25 cellular contexts compared by ENCODE assay signal in the genomic region with DNA sequence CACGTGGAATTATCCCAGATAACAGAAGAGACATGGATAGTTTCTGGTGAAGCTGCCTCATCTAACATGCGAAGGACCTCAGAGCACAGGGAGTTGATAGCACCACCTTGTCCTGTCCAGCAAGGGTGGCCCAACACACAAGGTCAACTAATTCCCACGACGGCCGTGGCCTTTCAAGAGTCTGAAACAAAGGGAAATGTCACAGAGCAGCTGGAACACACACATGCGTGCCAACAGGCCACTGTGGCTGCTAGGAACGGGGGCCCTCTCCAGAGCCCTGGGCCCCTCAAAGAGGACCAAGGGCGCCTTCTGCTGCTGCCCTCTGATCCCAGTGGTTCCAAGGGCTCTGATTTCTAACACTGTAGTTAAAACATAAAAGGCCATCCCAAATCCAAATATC. TPM values are rescaled to one million over a fixed set of nuclear protein-coding genes. Genes with fewer than 3 reads are reported as not detected.
DNase-seq lines count a peak whose midpoint lies in the region; ATAC-seq and TF ChIP-seq lines count a peak whose summit lies in the region.
"Had no signal": no experiment of that assay in that cellular context is flagged by ENCODE, and none has a peak within 500 bp of the region (broad histone marks: within the 10 kb centered on the region; RNA-seq: fewer than 3 reads in every experiment).

No MANE protein-coding gene starts in this region.

- 77 to 86% (median 80%) methylated on average over 8 of the region's 8 CpGs for WGBS in spleen, 5 donors

- TF ChIP-seq CTCF in spleen (IDR thresholded peaks at IDR 0.05 in 8 of 11, conservative IDR thresholded peaks at IDR 0.05 in 3 of 11) = no peak

- peak overlapping the region in 1 of 8 donors; percentile 5 for H3K27ac ChIP-seq in spleen
- H3K27ac ChIP-seq: A549, RWPE1 had no signal

- intact Hi-C loops in spleen (cut with DNase I; ENCODE audit: low total_unique reads) = no loop called here

- H3K4me3 Mint-ChIP-seq in activated T-cell treated with anti-CD3 and anti-CD28 coated beads, Interleukin-2, amount 50 U/mL, for 72 hours = no peak overlapping the region
- H3K4me3 Mint-ChIP-seq in activated T-cell treated with anti-CD3 and anti-CD28 coated beads, Interleukin-2, amount 50 U/mL, for 4 hours = no peak overlapping the region
- H3K4me3 Mint-ChIP-seq in activated T-helper 17 cell treated with anti-CD3 and anti-CD28 coated beads, Interleukin-2, amount 50 U/mL, for 72 hours = no peak overlapping the region
- H3K4me3 Mint-ChIP-seq in effector memory CD8-positive, alpha-beta T cell = no peak overlapping the region
- H3K4me3 Mint-ChIP-seq: CD4-positive, alpha-beta memory T cell; GM23338; H9 had no signal

- H3K36me3 ChIP-seq in spleen = peaks cover 0 to 11% (median 0%) of the 10 kb centered on the region in 6 donors
- H3K36me3 ChIP-seq: MG63 had no signal

- DNase-seq in activated T-cell treated with anti-CD3 and anti-CD28 coated beads, Interleukin-2, amount 50 U/mL, for 72 hours = no peak
- DNase-seq in activated T-cell treated with anti-CD3 and anti-CD28 coated beads, Interleukin-2, amount 50 U/mL, for 4 hours = no peak
- DNase-seq in effector memory CD8-positive, alpha-beta T cell = no peak
- DNase-seq in spleen (peak; percentile 77), OCI-M1 (lab: John Stamatoyannopoulos, UW) (no peak), KG1 (lab: John Stamatoyannopoulos, UW) (no peak)
- DNase-seq: AML-193; C1 segment of cervical spinal cord; CD4-positive, alpha-beta memory T cell; COR-L47; H9; KBM-7; MG63; NCI-H1105 treated with DMSO at 0.1 percent for 48 hours; NCI-H146; NCI-H1930; NCI-H2107; NCI-H524 treated with DMSO at 0.1 percent for 48 hours; NCI-H82; NK-92 treated with Interleukin-12 subunit alpha and Interleukin-12 subunit beta, amount 100 ng/mL, for 24 hours; SHP77 had no signal

- ATAC-seq in activated T-cell treated with anti-CD3 and anti-CD28 coated beads, Interleukin-2, amount 50 U/mL, for 72 hours (replicated peaks in 1 of 2) = no peak
- ATAC-seq in activated T-cell treated with anti-CD3 and anti-CD28 coated beads, Interleukin-2, amount 50 U/mL, for 4 hours = no peak
- no peak for ATAC-seq in activated T-helper 17 cell treated with anti-CD3 and anti-CD28 coated beads, Interleukin-2, amount 50 U/mL, for 72 hours (replicated peaks)
- ATAC-seq in effector memory CD8-positive, alpha-beta T cell (replicated peaks) = no peak
- ATAC-seq: A549, GM23338 had no signal

- no peaks in the 10 kb centered on the region for H3K9me3 Mint-ChIP-seq in activated T-cell treated with anti-CD3 and anti-CD28 coated beads, Interleukin-2, amount 50 U/mL, for 72 hours
- no peaks in the 10 kb centered on the region for H3K9me3 Mint-ChIP-seq in activated T-cell treated with anti-CD3 and anti-CD28 coated beads, Interleukin-2, amount 50 U/mL, for 4 hours
- H3K9me3 Mint-ChIP-seq in activated T-helper 17 cell treated with anti-CD3 and anti-CD28 coated beads, Interleukin-2, amount 50 U/mL, for 72 hours = no peaks in the 10 kb centered on the region
- no peaks in the 10 kb centered on the region for H3K9me3 Mint-ChIP-seq in effector memory CD8-positive, alpha-beta T cell
- H3K9me3 Mint-ChIP-seq: GM23338, H9 had no signal

- H3K4me1 ChIP-seq in spleen = peaks cover 0 to 43% (median 26%) of the 10 kb centered on the region in 6 donors
- H3K4me1 ChIP-seq: A549 had no signal

- no peaks in the 10 kb centered on the region for H3K27me3 Mint-ChIP-seq in activated T-cell treated with anti-CD3 and anti-CD28 coated beads, Interleukin-2, amount 50 U/mL, for 72 hours (ENCODE audit: low read depth)
- H3K27me3 Mint-ChIP-seq in activated T-cell treated with anti-CD3 and anti-CD28 coated beads, Interleukin-2, amount 50 U/mL, for 4 hours (ENCODE audit: low read depth) = no peaks in the 10 kb centered on the region
- no peaks in the 10 kb centered on the region for H3K27me3 Mint-ChIP-seq in activated T-helper 17 cell treated with anti-CD3 and anti-CD28 coated beads, Interleukin-2, amount 50 U/mL, for 72 hours
- no peaks in the 10 kb centered on the region for H3K27me3 Mint-ChIP-seq in effector memory CD8-positive, alpha-beta T cell
- H3K27me3 Mint-ChIP-seq: CD4-positive, alpha-beta memory T cell had no signal

- H3K36me3 Mint-ChIP-seq in activated T-cell treated with anti-CD3 and anti-CD28 coated beads, Interleukin-2, amount 50 U/mL, for 72 hours (ENCODE audit: insufficient read depth in 2 of 2) = no peaks in the 10 kb centered on the region
- no peaks in the 10 kb centered on the region for H3K36me3 Mint-ChIP-seq in activated T-cell treated with anti-CD3 and anti-CD28 coated beads, Interleukin-2, amount 50 U/mL, for 4 hours (ENCODE audit: insufficient read depth)
- no peaks in the 10 kb centered on the region for H3K36me3 Mint-ChIP-seq in activated T-helper 17 cell treated with anti-CD3 and anti-CD28 coated beads, Interleukin-2, amount 50 U/mL, for 72 hours (ENCODE audit: low read depth)
- H3K36me3 Mint-ChIP-seq in effector memory CD8-positive, alpha-beta T cell (ENCODE audit: insufficient read depth) = peaks cover 26% of the 10 kb centered on the region
- H3K36me3 Mint-ChIP-seq: CD4-positive, alpha-beta memory T cell had no signal

- H3K27me3 ChIP-seq in spleen (replicated peaks in 1 of 7) = no peaks in the 10 kb centered on the region
- H3K27me3 ChIP-seq: MG63 had no signal

- no peaks in the 10 kb centered on the region for H3K9me3 ChIP-seq in spleen
- H3K9me3 ChIP-seq: A549, MG63 had no signal

- H3K4me3 ChIP-seq in spleen = no peak overlapping the region
- H3K4me3 ChIP-seq: A549, GM23338, MG63 had no signal

- H3K4me1 Mint-ChIP-seq in activated T-cell treated with anti-CD3 and anti-CD28 coated beads, Interleukin-2, amount 50 U/mL, for 72 hours (ENCODE audit: low read depth) = peaks cover 6% of the 10 kb centered on the region
- H3K4me1 Mint-ChIP-seq in activated T-cell treated with anti-CD3 and anti-CD28 coated beads, Interleukin-2, amount 50 U/mL, for 4 hours (ENCODE audit: low read depth) = peaks cover 12% of the 10 kb centered on the region
- H3K4me1 Mint-ChIP-seq in activated T-helper 17 cell treated with anti-CD3 and anti-CD28 coated beads, Interleukin-2, amount 50 U/mL, for 72 hours = peaks cover 4% of the 10 kb centered on the region
- peaks cover 15% of the 10 kb centered on the region in 2 donors for H3K4me1 Mint-ChIP-seq in effector memory CD8-positive, alpha-beta T cell (ENCODE audit: low read depth in 2 of 2)
- H3K4me1 Mint-ChIP-seq: GM23338, H9 had no signal

- TF ChIP-seq POLR2A in spleen (IDR thresholded peaks at IDR 0.05) = no peak

- H3K27ac Mint-ChIP-seq in activated T-cell treated with anti-CD3 and anti-CD28 coated beads, Interleukin-2, amount 50 U/mL, for 72 hours = peak overlapping the region; percentile 61
- H3K27ac Mint-ChIP-seq in activated T-helper 17 cell treated with anti-CD3 and anti-CD28 coated beads, Interleukin-2, amount 50 U/mL, for 72 hours = peak overlapping the region; percentile 77
- H3K27ac Mint-ChIP-seq in effector memory CD8-positive, alpha-beta T cell = peak overlapping the region; percentile 16 to 67
- H3K27ac Mint-ChIP-seq: GM23338 had no signal

RNA-seq across cellular contexts. Expression of a gene that starts 50.7 kb away (rescaled TPM):
- total RNA-seq in activated T-cell treated with anti-CD3 and anti-CD28 coated beads, Interleukin-2, amount 50 U/mL, for 72 hours = 10 to 100 TPM; 41.6 to 47.0 TPM
- total RNA-seq in activated T-cell treated with anti-CD3 and anti-CD28 coated beads, Interleukin-2, amount 50 U/mL, for 4 hours = 10 to 100 TPM; 34.7 to 36.3 (median 35.1) TPM
- total RNA-seq in activated T-helper 17 cell treated with anti-CD3 and anti-CD28 coated beads, Interleukin-2, amount 50 U/mL, for 72 hours = 10 to 100 TPM; 33.1 to 40.1 TPM
- total RNA-seq in spleen = 100 to 1,000 TPM in 1 of 7 donors, 10 to 100 TPM in 6; 55.7 to 117 (median 86.7) TPM
- 10 to 100 TPM; 20.7 to 40.2 (median 38.4) TPM for polyA plus RNA-seq in spleen

RNA-seq across cellular contexts. Expression of a gene that starts 58.0 kb away (rescaled TPM):
- 100 to 1,000 TPM; 145 to 155 TPM for total RNA-seq in activated T-cell treated with anti-CD3 and anti-CD28 coated beads, Interleukin-2, amount 50 U/mL, for 72 hours
- 100 to 1,000 TPM; 121 to 140 (median 139) TPM for total RNA-seq in activated T-cell treated with anti-CD3 and anti-CD28 coated beads, Interleukin-2, amount 50 U/mL, for 4 hours
- total RNA-seq in activated T-helper 17 cell treated with anti-CD3 and anti-CD28 coated beads, Interleukin-2, amount 50 U/mL, for 72 hours = 100 to 1,000 TPM; 179 to 230 TPM
- total RNA-seq in spleen = 10 to 100 TPM in 6 of 7 donors, 1 to 10 TPM in 1; 9.2 to 27.3 (median 13.9) TPM
- polyA plus RNA-seq in spleen = 100 to 1,000 TPM in 2 of 3 donors, 10 to 100 TPM in 1; 50.0 to 142 (median 109) TPM

Comparison
In these comparisons a context has a peak if more than half of its experiments do, and no peak if none do; other contexts are left out.
1. RNA of a gene that starts 58.0 kb away (total RNA-seq): 179 to 230 TPM in activated T-helper 17 cell treated with anti-CD3 and anti-CD28 coated beads, Interleukin-2, amount 50 U/mL, for 72 hours, 145 to 155 TPM in activated T-cell treated with anti-CD3 and anti-CD28 coated beads, Interleukin-2, amount 50 U/mL, for 72 hours and 121 to 140 TPM in activated T-cell treated with anti-CD3 and anti-CD28 coated beads, Interleukin-2, amount 50 U/mL, for 4 hours; 9.2 to 27.3 TPM in spleen; every median in the first group is over 4 times any median in the second.
2. Peak in every context shown above with its lines, with median percentiles within 50 percentile points of each other: H3K27ac Mint-ChIP-seq.